In genomic region chr4:54716478-54717065, GRCh38 we compare ENCODE assay signal across 35 cellular contexts. TPM values are rescaled to one million over a fixed set of nuclear protein-coding genes. Genes with fewer than 3 reads are reported as not detected.
"Had no signal": no experiment of that assay in that cellular context is flagged by ENCODE, and none has a peak within 500 bp of the region (broad histone marks: within the 10 kb centered on the region; RNA-seq: fewer than 3 reads in every experiment).

No MANE protein-coding gene starts in this region.

- H3K27me3 ChIP-seq: adrenal gland, cardiac muscle cell had no signal

- H3K4me1 ChIP-seq: adrenal gland had no signal

- H3K4me3 ChIP-seq: adrenal gland, cardiac muscle cell had no signal

- H3K27ac Mint-ChIP-seq: activated B cell treated with CpG ODN at 0.5 μM for 24 hours; activated CD4-positive, alpha-beta memory T cell treated with anti-CD3 and anti-CD28 coated beads for 36 hours; activated CD4-positive, alpha-beta T cell treated with anti-CD3 and anti-CD28 coated beads, Interleukin-2, amount 10 ng/mL, durations not matched to agents 24 days and 14 days; activated CD8-positive, alpha-beta T cell treated with anti-CD3 and anti-CD28 coated beads for 36 hours; activated naive CD4-positive, alpha-beta T cell treated with anti-CD3 and anti-CD28 coated beads for 36 hours; activated naive CD4-positive, alpha-beta T cell treated with anti-CD3 and anti-CD28 coated beads, Interleukin-2, amount 50 U/mL, for 72 hours; activated naive CD8-positive, alpha-beta T cell treated with anti-CD3 and anti-CD28 coated beads for 36 hours; activated T-cell treated with anti-CD3 and anti-CD28 coated beads, Interleukin-2, amount 50 U/mL, for 72 hours; activated T-helper 1 cell treated with anti-CD3 and anti-CD28 coated beads, Interleukin-12 subunit alpha, Interleukin-12 subunit beta, Interleukin-2, Interleukin-4 antibody, amounts not matched to agents 30 ng/mL and 10 ng/mL and 1 ng/mL, durations not matched to agents 14 hours and 24 hours and 36 hours; activated T-helper 17 cell treated with anti-CD3 and anti-CD28 coated beads, Interleukin-2, amount 50 U/mL, for 72 hours; T-cell had no signal

- ATAC-seq: activated CD8-positive, alpha-beta T cell treated with anti-CD3 and anti-CD28 coated beads for 36 hours; activated naive CD4-positive, alpha-beta T cell treated with anti-CD3 and anti-CD28 coated beads, Interleukin-2, amount 50 U/mL, for 72 hours; activated T-cell treated with anti-CD3 and anti-CD28 coated beads, Interleukin-2, amount 50 U/mL, for 4 hours; activated T-cell treated with anti-CD3 and anti-CD28 coated beads, Interleukin-2, amount 50 U/mL, for 72 hours; activated T-helper 17 cell treated with anti-CD3 and anti-CD28 coated beads, Interleukin-2, amount 50 U/mL, for 72 hours; T-cell; T-helper 17 cell had no signal

- H3K27me3 Mint-ChIP-seq: activated B cell treated with CpG ODN at 0.5 μM for 24 hours; activated CD4-positive, alpha-beta memory T cell treated with anti-CD3 and anti-CD28 coated beads for 36 hours; activated CD4-positive, alpha-beta T cell treated with anti-CD3 and anti-CD28 coated beads, Interleukin-2, amount 10 ng/mL, durations not matched to agents 24 days and 14 days; activated CD8-positive, alpha-beta T cell treated with anti-CD3 and anti-CD28 coated beads for 36 hours; activated naive CD8-positive, alpha-beta T cell treated with anti-CD3 and anti-CD28 coated beads for 36 hours; activated T-helper 17 cell treated with anti-CD3 and anti-CD28 coated beads, Interleukin-2, amount 50 U/mL, for 72 hours; brain; T-cell had no signal

- H3K9me3 ChIP-seq: adrenal gland had no signal

- H3K4me3 Mint-ChIP-seq: activated B cell treated with CpG ODN at 0.5 μM for 24 hours; activated CD4-positive, alpha-beta memory T cell treated with anti-CD3 and anti-CD28 coated beads for 36 hours; activated CD4-positive, alpha-beta T cell treated with anti-CD3 and anti-CD28 coated beads, Interleukin-2, amount 10 ng/mL, durations not matched to agents 24 days and 14 days; activated CD8-positive, alpha-beta T cell treated with anti-CD3 and anti-CD28 coated beads for 36 hours; activated naive CD4-positive, alpha-beta T cell treated with anti-CD3 and anti-CD28 coated beads for 36 hours; activated naive CD8-positive, alpha-beta T cell treated with anti-CD3 and anti-CD28 coated beads for 36 hours; activated T-cell treated with anti-CD3 and anti-CD28 coated beads, Interleukin-2, amount 50 U/mL, for 4 hours; activated T-cell treated with anti-CD3 and anti-CD28 coated beads, Interleukin-2, amount 50 U/mL, for 72 hours; activated T-helper 1 cell treated with anti-CD3 and anti-CD28 coated beads, Interleukin-12 subunit alpha, Interleukin-12 subunit beta, Interleukin-2, Interleukin-4 antibody, amounts not matched to agents 30 ng/mL and 10 ng/mL and 1 ng/mL, durations not matched to agents 14 hours and 24 hours and 36 hours; activated T-helper 17 cell treated with anti-CD3 and anti-CD28 coated beads, Interleukin-2, amount 50 U/mL, for 72 hours; brain; T-cell; T-helper 17 cell had no signal

- H3K9me3 Mint-ChIP-seq: activated B cell treated with CpG ODN at 0.5 μM for 24 hours; activated CD4-positive, alpha-beta memory T cell treated with anti-CD3 and anti-CD28 coated beads for 36 hours; activated CD4-positive, alpha-beta T cell treated with anti-CD3 and anti-CD28 coated beads, Interleukin-2, amount 10 ng/mL, durations not matched to agents 24 days and 14 days; activated CD8-positive, alpha-beta T cell treated with anti-CD3 and anti-CD28 coated beads for 36 hours; activated naive CD4-positive, alpha-beta T cell treated with anti-CD3 and anti-CD28 coated beads for 36 hours; activated naive CD4-positive, alpha-beta T cell treated with anti-CD3 and anti-CD28 coated beads, Interleukin-2, amount 50 U/mL, for 72 hours; activated naive CD8-positive, alpha-beta T cell treated with anti-CD3 and anti-CD28 coated beads for 36 hours; activated T-cell treated with anti-CD3 and anti-CD28 coated beads, Interleukin-2, amount 50 U/mL, for 4 hours; activated T-cell treated with anti-CD3 and anti-CD28 coated beads, Interleukin-2, amount 50 U/mL, for 72 hours; activated T-helper 1 cell treated with anti-CD3 and anti-CD28 coated beads, Interleukin-12 subunit alpha, Interleukin-12 subunit beta, Interleukin-2, Interleukin-4 antibody, amounts not matched to agents 30 ng/mL and 10 ng/mL and 1 ng/mL, durations not matched to agents 14 hours and 24 hours and 36 hours; activated T-helper 17 cell treated with anti-CD3 and anti-CD28 coated beads, Interleukin-2, amount 50 U/mL, for 72 hours; brain; T-cell had no signal

- H3K27ac ChIP-seq: adrenal gland, cardiac muscle cell, VCaP had no signal

- FAIRE-seq: astrocyte, bronchial epithelial cell, TTC549 had no signal

- H3K4me1 Mint-ChIP-seq: activated B cell treated with CpG ODN at 0.5 μM for 24 hours; activated CD4-positive, alpha-beta T cell treated with anti-CD3 and anti-CD28 coated beads, Interleukin-2, amount 10 ng/mL, durations not matched to agents 24 days and 14 days; activated naive CD8-positive, alpha-beta T cell treated with anti-CD3 and anti-CD28 coated beads for 36 hours; activated T-helper 17 cell treated with anti-CD3 and anti-CD28 coated beads, Interleukin-2, amount 50 U/mL, for 72 hours; T-cell had no signal

- DNase-seq: activated B cell treated with CpG ODN at 0.5 μM for 24 hours; activated CD4-positive, alpha-beta memory T cell treated with anti-CD3 and anti-CD28 coated beads for 36 hours; activated CD4-positive, alpha-beta T cell treated with anti-CD3 and anti-CD28 coated beads for 4 hours; activated CD4-positive, alpha-beta T cell treated with anti-CD3 and anti-CD28 coated beads, Interleukin-2, amount 10 ng/mL, durations not matched to agents 24 days and 14 days; activated CD4-positive, alpha-beta T cell treated with anti-CD3 and anti-CD28 coated beads, Interleukin-2, amount 50 U/mL, for 1 hour; activated CD4-positive, alpha-beta T cell treated with anti-CD3 and anti-CD28 coated beads, Interleukin-2, amount 50 U/mL, for 4 hours; activated CD4-positive, CD25-positive, alpha-beta regulatory T cell treated with anti-CD3 and anti-CD28 coated beads, Interleukin-2, amount 50 U/mL, for 72 hours; activated CD8-positive, alpha-beta memory T cell treated with anti-CD3 and anti-CD28 coated beads, Interleukin-2, amount 50 U/mL, for 4 hours; activated CD8-positive, alpha-beta T cell treated with anti-CD3 and anti-CD28 coated beads for 36 hours; activated effector memory CD4-positive, alpha-beta T cell treated with anti-CD3 and anti-CD28 coated beads, Interleukin-2, amount 50 U/mL, for 16 hours; activated gamma-delta T cell treated with Interleukin-2 at 50 U/mL for 16 hours; activated naive CD4-positive, alpha-beta T cell; activated naive CD4-positive, alpha-beta T cell treated with anti-CD3 and anti-CD28 coated beads for 36 hours; activated naive CD4-positive, alpha-beta T cell treated with anti-CD3 and anti-CD28 coated beads, Interleukin-2, amount 50 U/mL, for 16 hours; activated naive CD8-positive, alpha-beta T cell treated with anti-CD3 and anti-CD28 coated beads for 36 hours; activated T-cell treated with anti-CD3 and anti-CD28 coated beads for 4 hours; activated T-cell treated with anti-CD3 and anti-CD28 coated beads, Interleukin-2, amount 50 U/mL, for 1 hour; activated T-cell treated with anti-CD3 and anti-CD28 coated beads, Interleukin-2, amount 50 U/mL, for 4 hours; activated T-cell treated with anti-CD3 and anti-CD28 coated beads, Interleukin-2, amount 50 U/mL, for 72 hours; adrenal gland; amniotic stem cell; aorta; central memory CD4-positive, alpha-beta T cell; T-cell; T-helper 17 cell; T1000 had no signal

- H3K36me3 Mint-ChIP-seq: activated CD4-positive, alpha-beta memory T cell treated with anti-CD3 and anti-CD28 coated beads for 36 hours; activated naive CD4-positive, alpha-beta T cell treated with anti-CD3 and anti-CD28 coated beads, Interleukin-2, amount 50 U/mL, for 72 hours; activated naive CD8-positive, alpha-beta T cell treated with anti-CD3 and anti-CD28 coated beads for 36 hours; brain; T-cell had no signal

- H3K36me3 ChIP-seq: adrenal gland, cardiac muscle cell had no signal

RNA-seq across cellular contexts. Expression of gene KIT, which starts 58.8 kb away (rescaled TPM):
- total RNA-seq: activated B cell treated with CpG ODN at 0.5 μM for 24 hours; activated naive CD4-positive, alpha-beta T cell treated with anti-CD3 and anti-CD28 coated beads for 36 hours had no signal
